1 cellular context compared by ENCODE assay signal in the genomic region with DNA sequence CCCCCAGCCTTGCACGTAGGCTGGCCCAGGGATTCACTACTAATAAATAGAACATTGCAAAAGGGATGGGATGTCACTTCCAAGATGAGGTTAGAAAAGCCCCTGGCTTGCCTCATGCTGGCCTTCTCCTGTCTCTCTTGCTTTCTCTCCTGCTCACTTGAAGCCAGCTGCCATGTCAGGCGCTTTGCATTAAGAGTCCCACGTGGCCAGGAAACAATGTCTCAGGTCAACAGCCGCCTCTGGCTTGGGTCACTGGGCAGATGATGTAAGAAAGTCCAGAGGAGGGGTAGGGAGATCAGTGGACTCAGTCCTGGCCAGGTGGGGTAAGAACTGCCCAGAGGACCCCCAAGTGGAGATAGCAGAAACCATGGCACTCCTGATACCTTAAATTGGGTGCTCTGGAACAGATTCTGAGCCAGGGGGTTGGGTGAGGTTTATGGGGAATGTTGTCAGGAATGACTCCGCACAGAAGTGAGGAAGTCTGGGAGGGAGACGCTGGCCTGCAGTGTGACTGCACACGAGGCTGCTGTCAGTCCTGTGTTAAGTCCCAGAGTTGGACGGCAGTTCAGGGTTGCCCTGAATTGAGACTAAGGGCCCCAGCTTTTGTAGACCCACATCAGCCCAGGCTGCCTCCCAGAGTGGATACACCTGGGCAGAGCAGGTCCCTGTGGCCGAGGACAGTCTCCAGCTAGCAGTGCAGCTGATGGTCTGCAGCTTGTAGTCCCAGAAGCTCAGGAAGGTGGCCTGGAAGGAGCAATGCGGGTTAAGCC.
A peak's percentile ranks its signal among the peaks of the same experiment; 100 is the strongest.
TF ChIP-seq lines count a peak whose summit lies in the region.

No MANE protein-coding gene starts in this region.

TF ChIP-seq in K562, 482 proteins besides CTCF, POLR2A, EP300 and RAD21:
- TF ChIP-seq MGA (IDR thresholded peaks at IDR 0.05) (peak; percentile 50), NR2C2 (CRISPR knock-in tag; IDR thresholded peaks at IDR 0.05) (no peak), NR2C2 (tag; IDR thresholded peaks at IDR 0.05) (peak; percentile 48), NR2C1 (IDR thresholded peaks at IDR 0.05) (no peak), NR2C1 (tag; IDR thresholded peaks at IDR 0.05) (0 out of 2 replicates have a peak, but pooled peaks have one; percentile 47), EHMT2 (IDR thresholded peaks at IDR 0.05) (no peak), ELF1 (tag; IDR thresholded peaks at IDR 0.05) (no peak), SLC30A9 (CRISPR knock-in tag; IDR thresholded peaks at IDR 0.05) (no peak), MYC (IDR thresholded peaks at IDR 0.05; ENCODE audit: low read depth, low read length) (0 out of 2 replicates have a peak, but pooled peaks have one; percentile 21), MYC (CRISPR knock-in tag; IDR thresholded peaks at IDR 0.05; ENCODE audit: borderline replicate concordance, low read depth) (no peak), RAD51 (IDR thresholded peaks at IDR 0.05; ENCODE audit: borderline replicate concordance, low read depth) (0 out of 2 replicates have a peak, but pooled peaks have one; percentile 28), PHB (CRISPR knock-in tag; IDR thresholded peaks at IDR 0.05) (no peak), L3MBTL2 (IDR thresholded peaks at IDR 0.05) (peak; percentile 61)
- TF ChIP-seq, protein P1, sequence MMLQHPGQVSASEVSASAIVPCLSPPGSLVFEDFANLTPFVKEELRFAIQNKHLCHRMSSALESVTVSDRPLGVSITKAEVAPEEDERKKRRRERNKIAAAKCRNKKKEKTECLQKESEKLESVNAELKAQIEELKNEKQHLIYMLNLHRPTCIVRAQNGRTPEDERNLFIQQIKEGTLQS (IDR thresholded peaks at IDR 0.05): peak; percentile 16; the same call in 1 of the 2 replicates
- TF ChIP-seq, protein P1 (CRISPR knock-in tag; conservative IDR thresholded peaks at IDR 0.05): no peak
